ENCODE assay signal across 8 cellular contexts in the genomic region with DNA sequence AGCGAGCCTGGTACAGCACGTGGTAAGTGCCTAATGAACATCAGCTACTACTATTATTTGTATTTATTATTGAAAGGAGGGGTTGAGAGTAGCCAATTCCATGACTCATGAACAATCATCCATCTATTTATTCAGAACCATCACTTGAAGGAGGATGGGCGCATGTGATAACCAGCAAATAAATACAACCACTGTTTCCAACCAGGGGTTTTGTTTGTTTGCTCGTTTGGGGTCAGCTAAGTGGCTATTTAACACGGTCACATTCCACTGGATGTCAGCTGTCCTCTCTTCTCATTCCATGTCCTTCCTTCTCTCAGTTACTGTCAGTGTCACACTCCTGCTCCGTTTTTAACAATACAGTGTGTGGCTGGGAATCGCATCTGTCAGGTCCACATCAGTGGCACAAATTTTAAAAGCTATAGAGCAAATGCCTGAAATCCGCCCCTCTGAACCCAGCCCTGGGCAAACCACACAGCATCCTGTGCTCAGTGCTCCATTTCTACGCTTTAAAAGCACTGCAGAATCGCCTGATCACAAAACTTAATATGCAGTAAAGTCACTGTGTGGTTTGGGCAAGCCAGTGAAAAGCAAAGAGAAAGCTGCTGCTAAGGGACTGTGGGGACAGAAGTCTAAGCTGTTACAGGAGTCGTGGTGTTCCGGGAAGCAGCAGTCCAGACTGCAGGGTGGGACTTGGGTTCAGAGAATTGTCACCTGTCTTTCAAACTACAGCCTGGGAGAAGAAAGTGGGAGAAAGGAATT. TPM values are rescaled to one million over a fixed set of nuclear protein-coding genes. Genes with fewer than 3 reads are reported as not detected.
DNase-seq lines count a peak whose midpoint lies in the region; ATAC-seq, FAIRE-seq and TF ChIP-seq lines count a peak whose summit lies in the region.
"Had no signal": no experiment of that assay in that cellular context is flagged by ENCODE, and none has a peak within 500 bp of the region (broad histone marks: within the 10 kb centered on the region; RNA-seq: fewer than 3 reads in every experiment).

No MANE protein-coding gene starts in this region.

- H3K4me2 ChIP-seq in skeletal muscle satellite cell (ENCODE audit: low read length): peak overlapping the region; percentile 60

- H3K27ac ChIP-seq in SJCRH30: peak overlapping the region; percentile 91
- peak overlapping the region; percentile 49 to 76 (median 75) for H3K27ac ChIP-seq in esophagus muscularis mucosa (replicated peaks in 1 of 4)

- no peak for TF ChIP-seq POLR2A in esophagus muscularis mucosa (IDR thresholded peaks at IDR 0.05; ENCODE audit: low read depth)

- TF ChIP-seq EP300 in esophagus muscularis mucosa (IDR thresholded peaks at IDR 0.05): no peak

- no peak for TF ChIP-seq CTCF in esophagus muscularis mucosa (IDR thresholded peaks at IDR 0.05)

- ATAC-seq in HG03432 (IDR thresholded peaks at IDR 0.05; ENCODE audit: unreplicated experiment) (no peak), HG03378 (IDR thresholded peaks at IDR 0.05; ENCODE audit: unreplicated experiment) (no peak)

- H3K9me3 ChIP-seq in SJCRH30 (replicated peaks) (no peaks in the 10 kb centered on the region), esophagus muscularis mucosa (no peaks in the 10 kb centered on the region), skeletal muscle satellite cell (replicated peaks; ENCODE audit: low read length) (no peaks in the 10 kb centered on the region)

- whole genome bisulfite sequencing in esophagus muscularis mucosa: 63% methylated on average over 12 of the region's 12 CpGs

- intact Hi-C loops in esophagus muscularis mucosa (cut with DNase I): no loop called here

- DNase-seq in GM19239 (ENCODE audit: insufficient read length, low spot score): no peak
- DNase-seq in SJCRH30: peak; percentile 85 to 96
- no peak for DNase-seq in esophagus muscularis mucosa (ENCODE audit: extremely low spot score)
- no peak for DNase-seq in KG1 (lab: John Stamatoyannopoulos, UW)
- DNase-seq: left cardiac atrium had no signal

- peaks cover 72% of the 10 kb centered on the region for H3K4me1 ChIP-seq in SJCRH30
- H3K4me1 ChIP-seq in esophagus muscularis mucosa: peaks cover 84 to 98% (median 96%) of the 10 kb centered on the region in 4 donors
- peaks cover 81% of the 10 kb centered on the region for H3K4me1 ChIP-seq in skeletal muscle satellite cell (ENCODE audit: control insufficient read depth, insufficient read depth, low read length)

- H3K9ac ChIP-seq in skeletal muscle satellite cell (ENCODE audit: low read depth, low read length): peak overlapping the region; percentile 64

- peak; percentile 77 for FAIRE-seq in GM19239 (lab: Jason Lieb, UNC)

- H3K4me3 ChIP-seq in SJCRH30: no peak overlapping the region
- H3K4me3 ChIP-seq in esophagus muscularis mucosa: no peak overlapping the region
- H3K4me3 ChIP-seq in skeletal muscle satellite cell (ENCODE audit: low read length): peak overlapping the region; percentile 22

- H3K36me3 ChIP-seq in SJCRH30 (no peaks in the 10 kb centered on the region), esophagus muscularis mucosa (no peaks in the 10 kb centered on the region), skeletal muscle satellite cell (ENCODE audit: insufficient read depth, low read length) (peaks cover 2% of the 10 kb centered on the region)

- H3K27me3 ChIP-seq in SJCRH30: no peaks in the 10 kb centered on the region
- no peaks in the 10 kb centered on the region for H3K27me3 ChIP-seq in esophagus muscularis mucosa
- H3K27me3 ChIP-seq in skeletal muscle satellite cell (ENCODE audit: control insufficient read depth, insufficient read depth, low read length): no peaks in the 10 kb centered on the region

RNA-seq across cellular contexts. Expression of a gene that starts 8.5 kb away (rescaled TPM):
- total RNA-seq in SJCRH30 (2014; rRNA removed; shearing (Covaris generic)): 78.5 and 82.0 TPM in 2 replicates
- 100 to 1,000 TPM in 2 of 4 donors, 10 to 100 TPM in 2; 66.6 to 138 (median 101) TPM for total RNA-seq in esophagus muscularis mucosa
- 13.7 and 24.7 TPM in 2 replicates for total RNA-seq in skeletal muscle satellite cell (2012; rRNA removed)

Comparison
In these comparisons a context has a peak if more than half of its experiments do, and no peak if none do; other contexts are left out.
1. DNase-seq: peak in SJCRH30 (2 of 2); none in GM19239 (single experiment), esophagus muscularis mucosa (single experiment) and KG1 (single experiment).